Comparison of ENCODE assay signal across 26 cellular contexts in genomic region chr9:135273077-135273476, GRCh38.
A peak's percentile ranks its signal among the peaks of the same experiment; 100 is the strongest.
DNase-seq lines count a peak whose midpoint lies in the region.
"Had no signal": no experiment of that assay in that cellular context is flagged by ENCODE, and none has a peak within 500 bp of the region (broad histone marks: within the 10 kb centered on the region; RNA-seq: fewer than 3 reads in every experiment).

No MANE protein-coding gene starts in this region.

- H3K36me3 ChIP-seq in BLaER1 treated with 17β-estradiol and CSF1 and Interleukin-3, amounts not matched to agents 10 nM and 100 nM = no peaks in the 10 kb centered on the region
- no peaks in the 10 kb centered on the region for H3K36me3 ChIP-seq in effector memory CD4-positive, alpha-beta T cell (ENCODE audit: control insufficient read depth, insufficient read depth, low read length)
- H3K36me3 ChIP-seq in MG63 = no peaks in the 10 kb centered on the region
- H3K36me3 ChIP-seq: SJSA1 had no signal

- H3K27me3 ChIP-seq in BLaER1 treated with 17β-estradiol and CSF1 and Interleukin-3, amounts not matched to agents 10 nM and 100 nM = no peaks in the 10 kb centered on the region
- peaks cover 11% of the 10 kb centered on the region for H3K27me3 ChIP-seq in effector memory CD4-positive, alpha-beta T cell (replicated peaks; ENCODE audit: control insufficient read depth, insufficient read depth, low read length, poor library complexity, severe bottlenecking)
- no peaks in the 10 kb centered on the region for H3K27me3 ChIP-seq in MG63
- H3K27me3 ChIP-seq: SJSA1 had no signal

- peak overlapping the region in 9 of 11 experiments; percentile 24 to 71 (median 53); a peak in 18 of 22 replicates for H3K4me2 ChIP-seq in BLaER1 treated with 17β-estradiol and CSF1 and Interleukin-3, amounts not matched to agents 10 nM and 100 nM
- H3K4me2 ChIP-seq: KMS-11, PC-9 had no signal

- no peak overlapping the region for H3K4me3 ChIP-seq in BLaER1 treated with 17β-estradiol and CSF1 and Interleukin-3, amounts not matched to agents 10 nM and 100 nM
- H3K4me3 ChIP-seq in effector memory CD4-positive, alpha-beta T cell (ENCODE audit: insufficient read depth, low read depth, low read length, poor library complexity, severe bottlenecking) = no peak overlapping the region
- no peak overlapping the region for H3K4me3 ChIP-seq in MG63
- H3K4me3 ChIP-seq: GM23248, PC-9, SJSA1 had no signal

- peaks cover 0 to 95% (median 55%) of the 10 kb centered on the region in 10 experiments; a peak in 16 of 20 replicates for H3K4me1 ChIP-seq in BLaER1 treated with 17β-estradiol and CSF1 and Interleukin-3, amounts not matched to agents 10 nM and 100 nM
- H3K4me1 ChIP-seq in effector memory CD4-positive, alpha-beta T cell (ENCODE audit: control insufficient read depth, insufficient read depth, low read length, poor library complexity, severe bottlenecking) = no peaks in the 10 kb centered on the region
- H3K4me1 ChIP-seq: SJSA1 had no signal

- DNase-seq in NCI-H2171 treated with DMSO at 0.1 percent for 48 hours (lab: John Stamatoyannopoulos, UW) (peak; percentile 87), UCSD-AML1 (lab: John Stamatoyannopoulos, UW; ENCODE audit: unreplicated experiment) (peak; percentile 22), left kidney (ENCODE audit: low read depth, low spot score) (peak; percentile 67), hippocampal formation (lab: John Stamatoyannopoulos, UW) (no peak), MG63 (no peak)
- DNase-seq in effector memory CD4-positive, alpha-beta T cell = no peak
- no peak for DNase-seq in stimulated activated CD4-positive, alpha-beta T cell treated with anti-CD3 and anti-CD28 coated beads, Interleukin-4, amount 100 ng/mL, for 1 hour
- DNase-seq: AML-193; Caco-2; CD8-positive, alpha-beta T cell; DMS79 treated with DMSO at 0.1 percent for 48 hours; GM23248; H7; NCI-H1048; NCI-H1417; NCI-H1930; NCI-H2107; NCI-H226; NCI-H510A; NCI-H774; PC-9 had no signal

- H3K27ac ChIP-seq in BLaER1 treated with 17β-estradiol and CSF1 and Interleukin-3, amounts not matched to agents 10 nM and 100 nM = peak overlapping the region in 4 of 11 experiments; percentile 47 to 76 (median 56); a peak in 7 of 22 replicates
- H3K27ac ChIP-seq in effector memory CD4-positive, alpha-beta T cell (ENCODE audit: insufficient read depth, low read length, poor library complexity, severe bottlenecking) = no peak overlapping the region
- H3K27ac ChIP-seq: C4-2B, GM23248, HL-60, KMS-11, PC-9, SJSA1 had no signal

- H3K9me3 ChIP-seq in BLaER1 treated with 17β-estradiol and CSF1 and Interleukin-3, amounts not matched to agents 10 nM and 100 nM (replicated peaks in 1 of 11) = no peaks in the 10 kb centered on the region
- no peaks in the 10 kb centered on the region for H3K9me3 ChIP-seq in effector memory CD4-positive, alpha-beta T cell (ENCODE audit: control insufficient read depth, low read length)
- H3K9me3 ChIP-seq in MG63 = no peaks in the 10 kb centered on the region
- H3K9me3 ChIP-seq: Caco-2, SJSA1 had no signal

- H4K20me1 ChIP-seq in BLaER1 treated with 17β-estradiol and CSF1 and Interleukin-3, amounts not matched to agents 10 nM and 100 nM = peaks cover 0 to 26% (median 0%) of the 10 kb centered on the region in 11 experiments; a peak in 2 of 22 replicates

- H3K9ac ChIP-seq in BLaER1 treated with 17β-estradiol and CSF1 and Interleukin-3, amounts not matched to agents 10 nM and 100 nM = peak overlapping the region in 2 of 11 experiments; percentile 57 to 58; a peak in 2 of 22 replicates
- H3K9ac ChIP-seq: GM23248, KMS-11 had no signal

Comparison
In these comparisons a context has a peak if more than half of its experiments do, and no peak if none do; other contexts are left out.
1. DNase-seq: peak in NCI-H2171 treated with DMSO at 0.1 percent for 48 hours (single experiment), UCSD-AML1 (single experiment) and left kidney (single experiment); none in hippocampal formation (0 of 2), effector memory CD4-positive, alpha-beta T cell (0 of 3), stimulated activated CD4-positive, alpha-beta T cell treated with anti-CD3 and anti-CD28 coated beads, Interleukin-4, amount 100 ng/mL, for 1 hour (single experiment) and MG63 (single experiment).